ENCODE assay signal across 8 cellular contexts in the genomic region with DNA sequence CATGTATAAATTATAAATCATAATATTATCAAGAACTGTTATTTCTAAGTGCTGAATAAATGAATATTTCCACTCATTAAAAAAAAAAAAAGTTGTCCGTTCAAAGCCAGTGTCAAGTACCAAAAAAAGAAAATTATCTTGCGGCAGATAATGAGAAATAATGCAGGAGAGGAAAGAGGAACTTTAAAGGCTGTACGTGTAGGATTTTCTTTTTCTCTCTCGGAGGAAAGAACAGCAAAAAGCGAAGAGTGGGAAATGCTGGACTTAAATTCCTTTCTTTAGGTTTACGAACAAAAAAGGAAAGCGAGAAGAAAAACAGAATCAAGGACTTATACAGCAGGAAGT. TPM values are rescaled to one million over a fixed set of nuclear protein-coding genes. Genes with fewer than 3 reads are reported as not detected.
DNase-seq lines count a peak whose midpoint lies in the region; ATAC-seq and TF ChIP-seq lines count a peak whose summit lies in the region.

No MANE protein-coding gene starts in this region.

- TF ChIP-seq CTCF in AG10803 (conservative IDR thresholded peaks at IDR 0.05; ENCODE audit: low read length), result no peak
- no peak for TF ChIP-seq CTCF in LNCaP clone FGC (IDR thresholded peaks at IDR 0.05; ENCODE audit: control insufficient read depth, extremely low read depth, insufficient read depth)
- TF ChIP-seq CTCF in choroid plexus epithelial cell (conservative IDR thresholded peaks at IDR 0.05; ENCODE audit: low read depth, low read length), result no peak

- H3K27me3 Mint-ChIP-seq in naive B cell, result peaks cover 0 to 12% (median 0%) of the 10 kb centered on the region in 3 donors

- H3K36me3 Mint-ChIP-seq in naive B cell, result no peaks in the 10 kb centered on the region

- H3K9me3 Mint-ChIP-seq in naive B cell, result peaks cover 0 to 3% (median 0%) of the 10 kb centered on the region in 7 donors

- peak overlapping the region; percentile 53 to 96 (median 86) for H3K27ac Mint-ChIP-seq in naive B cell

- DNase-seq in AG10803 (ENCODE audit: low read depth) (no peak), LNCaP clone FGC (ENCODE audit: low read depth) (no peak), choroid plexus epithelial cell (ENCODE audit: low read depth) (no peak), naive B cell (no peak), kidney tubule cell (ENCODE audit: low spot score) (no peak), DMS53 treated with DMSO at 0.1 percent for 48 hours (lab: John Stamatoyannopoulos, UW; ENCODE audit: unreplicated experiment) (no peak)

- H3K4me1 Mint-ChIP-seq in naive B cell, result peaks cover 0 to 12% (median 11%) of the 10 kb centered on the region in 3 donors

- ATAC-seq in naive B cell (ENCODE audit: low read depth in 2 of 2) (no peak), GM18517 (IDR thresholded peaks at IDR 0.05; ENCODE audit: unreplicated experiment) (no peak), HG03159 (IDR thresholded peaks at IDR 0.05; ENCODE audit: unreplicated experiment) (no peak)

- H3K4me3 Mint-ChIP-seq in naive B cell, result peak overlapping the region; percentile 84 to 94 (median 90)

- H3K4me3 ChIP-seq in AG10803 (ENCODE audit: low read length), result peak overlapping the region; percentile 74
- peak overlapping the region; percentile 42 for H3K4me3 ChIP-seq in LNCaP clone FGC (ENCODE audit: low read depth, low read length)
- H3K4me3 ChIP-seq in choroid plexus epithelial cell (ENCODE audit: low read depth, low read length), result peak overlapping the region; percentile 65

RNA-seq across cellular contexts. Expression of a gene that starts 1.0 kb away (rescaled TPM):
- polyA plus RNA-seq in naive B cell (ENCODE audit: low read depth in 6 of 6), result not detected

RNA-seq across cellular contexts. Expression of a gene that starts 43.2 kb away (rescaled TPM):
- under 1 TPM in 4 of 6 donors, not detected in 2; 0.32 to 1.00 (median 0.55) TPM for polyA plus RNA-seq in naive B cell (ENCODE audit: low read depth in 6 of 6)
